ENCODE assay signal across 1 cellular context in genomic region chr11:115360186-115360824, GRCh38.
TF ChIP-seq lines count a peak whose summit lies in the region.

No MANE protein-coding gene starts in this region.

TF ChIP-seq in IMR-90, 13 proteins besides CTCF, POLR2A, EP300 and RAD21 (continued from another document):
- no peak for TF ChIP-seq USF2 (IDR thresholded peaks at IDR 0.05; ENCODE audit: low read depth, low read length)
- no peak for TF ChIP-seq BHLHE40 (IDR thresholded peaks at IDR 0.05; ENCODE audit: low read depth, low read length)
- TF ChIP-seq MAFK (IDR thresholded peaks at IDR 0.05; ENCODE audit: low read depth, low read length), result peak; percentile 28; the same call in 1 of the 2 replicates
